In the genomic region with DNA sequence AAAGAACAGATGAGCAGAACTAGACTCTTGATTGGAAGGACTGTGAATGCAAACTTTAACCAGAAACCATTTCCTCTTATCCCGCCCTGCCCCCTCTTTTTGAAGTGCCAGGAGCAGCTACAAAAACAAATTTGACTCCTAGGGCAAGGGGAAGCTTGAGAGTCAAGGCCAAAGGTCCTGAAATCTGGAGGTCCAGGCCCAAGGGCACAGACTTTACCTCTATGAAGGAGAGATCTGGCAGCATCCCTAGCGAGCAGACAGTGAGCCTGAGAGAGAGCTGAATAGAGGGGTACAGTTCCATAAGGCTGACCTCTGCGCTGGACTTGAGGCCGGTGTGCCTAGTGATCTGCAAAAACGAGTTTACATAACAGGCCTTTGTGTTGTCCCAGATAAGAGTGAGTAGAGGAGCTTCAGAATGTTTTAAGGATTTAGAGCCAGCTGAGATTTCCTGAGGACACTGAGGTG, we compare ENCODE assay signal across 14 cellular contexts.
DNase-seq lines count a peak whose midpoint lies in the region; ATAC-seq lines count a peak whose summit lies in the region.
"Had no signal": no experiment of that assay in that cellular context is flagged by ENCODE, and none has a peak within 500 bp of the region (broad histone marks: within the 10 kb centered on the region; RNA-seq: fewer than 3 reads in every experiment).

No MANE protein-coding gene starts in this region.

- H3K27ac ChIP-seq in epithelial cell of prostate, result peak overlapping the region; percentile 36
- peak overlapping the region; percentile 41 for H3K27ac ChIP-seq in stomach smooth muscle (ENCODE audit: low read length)
- H3K27ac ChIP-seq: C4-2B, psoas muscle had no signal

- H3K4me1 ChIP-seq in stomach smooth muscle (ENCODE audit: control insufficient read depth, insufficient read depth, low read length), result peaks cover 26% of the 10 kb centered on the region

- H3K9me3 ChIP-seq in stomach smooth muscle (ENCODE audit: control insufficient read depth in 2 of 2, low read length in 2 of 2), result no peaks in the 10 kb centered on the region
- H3K9me3 ChIP-seq: psoas muscle had no signal

- no peaks in the 10 kb centered on the region for H3K27me3 ChIP-seq in stomach smooth muscle (ENCODE audit: control insufficient read depth in 1 of 2, insufficient read depth in 2 of 2, low read length in 2 of 2)

- peak overlapping the region; percentile 97 for H3K27ac Mint-ChIP-seq in activated naive CD4-positive, alpha-beta T cell treated with anti-CD3 and anti-CD28 coated beads, Interleukin-2, amount 50 U/mL, for 24 hours
- peak overlapping the region; percentile 89 for H3K27ac Mint-ChIP-seq in T-helper 1 cell treated with Interleukin-12 subunit alpha and Interleukin-12 subunit beta and Interleukin-4 antibody, amounts not matched to agents 30 μg/mL and 1 μg/mL, for 36 hours
- H3K27ac Mint-ChIP-seq: activated B cell treated with CpG ODN at 0.5 μM for 24 hours had no signal

- ATAC-seq in GM18909 (IDR thresholded peaks at IDR 0.05; ENCODE audit: poor library complexity, unreplicated experiment), result no peak
- no peak for ATAC-seq in HG02623 (IDR thresholded peaks at IDR 0.05; ENCODE audit: unreplicated experiment)
- ATAC-seq: psoas muscle had no signal

- H3K9ac ChIP-seq in stomach smooth muscle (ENCODE audit: low read length in 2 of 2), result peak overlapping the region in 1 of 2 donors; percentile 21

- no peaks in the 10 kb centered on the region for H3K9me3 Mint-ChIP-seq in activated naive CD4-positive, alpha-beta T cell treated with anti-CD3 and anti-CD28 coated beads, Interleukin-2, amount 50 U/mL, for 24 hours
- no peaks in the 10 kb centered on the region for H3K9me3 Mint-ChIP-seq in T-helper 1 cell treated with Interleukin-12 subunit alpha and Interleukin-12 subunit beta and Interleukin-4 antibody, amounts not matched to agents 30 μg/mL and 1 μg/mL, for 36 hours
- H3K9me3 Mint-ChIP-seq: activated B cell treated with CpG ODN at 0.5 μM for 24 hours had no signal

- H3K4me3 ChIP-seq in stomach smooth muscle (ENCODE audit: low read length in 2 of 2), result no peak overlapping the region
- H3K4me3 ChIP-seq: psoas muscle had no signal

- peaks cover 76% of the 10 kb centered on the region for H3K4me1 Mint-ChIP-seq in activated naive CD4-positive, alpha-beta T cell treated with anti-CD3 and anti-CD28 coated beads, Interleukin-2, amount 50 U/mL, for 24 hours
- H3K4me1 Mint-ChIP-seq in T-helper 1 cell treated with Interleukin-12 subunit alpha and Interleukin-12 subunit beta and Interleukin-4 antibody, amounts not matched to agents 30 μg/mL and 1 μg/mL, for 36 hours (ENCODE audit: low read depth), result peaks cover 56% of the 10 kb centered on the region

- peaks cover 0 to 4% of the 10 kb centered on the region in 2 donors for H3K36me3 ChIP-seq in stomach smooth muscle (ENCODE audit: control insufficient read depth in 2 of 2, insufficient read depth in 2 of 2, low read length in 2 of 2)

- H3K4me3 Mint-ChIP-seq in activated naive CD4-positive, alpha-beta T cell treated with anti-CD3 and anti-CD28 coated beads, Interleukin-2, amount 50 U/mL, for 24 hours, result peak overlapping the region; percentile 82
- H3K4me3 Mint-ChIP-seq in T-helper 1 cell treated with Interleukin-12 subunit alpha and Interleukin-12 subunit beta and Interleukin-4 antibody, amounts not matched to agents 30 μg/mL and 1 μg/mL, for 36 hours, result peak overlapping the region; percentile 86
- H3K4me3 Mint-ChIP-seq: activated B cell treated with CpG ODN at 0.5 μM for 24 hours had no signal

- no peaks in the 10 kb centered on the region for H3K27me3 Mint-ChIP-seq in activated naive CD4-positive, alpha-beta T cell treated with anti-CD3 and anti-CD28 coated beads, Interleukin-2, amount 50 U/mL, for 24 hours
- no peaks in the 10 kb centered on the region for H3K27me3 Mint-ChIP-seq in T-helper 1 cell treated with Interleukin-12 subunit alpha and Interleukin-12 subunit beta and Interleukin-4 antibody, amounts not matched to agents 30 μg/mL and 1 μg/mL, for 36 hours (ENCODE audit: low read depth)
- H3K27me3 Mint-ChIP-seq: activated B cell treated with CpG ODN at 0.5 μM for 24 hours had no signal

- DNase-seq in activated naive CD4-positive, alpha-beta T cell treated with anti-CD3 and anti-CD28 coated beads, Interleukin-2, amount 50 U/mL, for 16 hours, result no peak
- DNase-seq in epithelial cell of prostate (ENCODE audit: low read depth, low spot score) (no peak), dedifferentiated amniotic fluid mesenchymal stem cell (ENCODE audit: extremely low spot score) (no peak)
- DNase-seq: activated B cell treated with CpG ODN at 0.5 μM for 24 hours; caudate nucleus; NCI-H524; psoas muscle; stimulated activated CD8-positive, alpha-beta memory T cell treated with anti-CD3 and anti-CD28 coated beads, Interleukin-4, amount 100 ng/mL, for 48 hours had no signal

- H3K36me3 Mint-ChIP-seq in activated naive CD4-positive, alpha-beta T cell treated with anti-CD3 and anti-CD28 coated beads, Interleukin-2, amount 50 U/mL, for 24 hours, result peaks cover 9% of the 10 kb centered on the region
- H3K36me3 Mint-ChIP-seq in T-helper 1 cell treated with Interleukin-12 subunit alpha and Interleukin-12 subunit beta and Interleukin-4 antibody, amounts not matched to agents 30 μg/mL and 1 μg/mL, for 36 hours (ENCODE audit: low read depth), result peaks cover 60% of the 10 kb centered on the region
